14 cellular contexts compared by ENCODE assay signal in genomic region chr4:153000068-153000420, GRCh38.
DNase-seq lines count a peak whose midpoint lies in the region; ATAC-seq and TF ChIP-seq lines count a peak whose summit lies in the region.
"Had no signal": no experiment of that assay in that cellular context is flagged by ENCODE, and none has a peak within 500 bp of the region (broad histone marks: within the 10 kb centered on the region; RNA-seq: fewer than 3 reads in every experiment).

No MANE protein-coding gene starts in this region.

- no peak overlapping the region for H3K4me3 ChIP-seq in lower leg skin (ENCODE audit: low read depth, poor library complexity, severe bottlenecking)
- H3K4me3 ChIP-seq: K562 had no signal

- ATAC-seq in HG03432 (IDR thresholded peaks at IDR 0.05; ENCODE audit: unreplicated experiment), result no peak
- ATAC-seq: K562 had no signal

- intact Hi-C loops in lower leg skin (cut with DNase I; ENCODE audit: low total_unique reads), result no loop called here

- peak; percentile 43 for DNase-seq in DMS 273 (lab: John Stamatoyannopoulos, UW; ENCODE audit: unreplicated experiment)
- DNase-seq in DMS 273 treated with DMSO at 0.1 percent for 48 hours (lab: John Stamatoyannopoulos, UW), result no peak
- peak; percentile 19 to 66 for DNase-seq in NCI-H446 (lab: John Stamatoyannopoulos, UW)
- peak; percentile 62 to 87 for DNase-seq in cerebellar nuclear complex (lab: John Stamatoyannopoulos, UW)
- DNase-seq in pons (ENCODE audit: low spot score), result peak; percentile 16
- no peak for DNase-seq in lower leg skin (ENCODE audit: low spot score in 2 of 2)
- DNase-seq in DMS114 treated with DMSO at 0.1 percent for 48 hours (lab: John Stamatoyannopoulos, UW; ENCODE audit: unreplicated experiment), result no peak
- DNase-seq: 8988T; CD4-positive, alpha-beta memory T cell; HCEC 1CT; HFFc6; Karpas-422 had no signal

- WGBS in lower leg skin, 2 donors, result 58 to 81% methylated on average over 1 of the region's 1 CpG

- no peak for TF ChIP-seq POLR2A in lower leg skin (IDR thresholded peaks at IDR 0.05)

- no peak for TF ChIP-seq CTCF in lower leg skin (IDR thresholded peaks at IDR 0.05)

Comparison
In these comparisons a context has a peak if more than half of its experiments do, and no peak if none do; other contexts are left out.
1. DNase-seq: peak in DMS 273 (single experiment), NCI-H446 (2 of 2), cerebellar nuclear complex (2 of 2) and pons (single experiment); none in DMS 273 treated with DMSO at 0.1 percent for 48 hours (single experiment), lower leg skin (0 of 2) and DMS114 treated with DMSO at 0.1 percent for 48 hours (single experiment).